In genomic region chr20:22729616-22730236, GRCh38 we compare ENCODE assay signal across 24 cellular contexts.
"Had no signal": no experiment of that assay in that cellular context is flagged by ENCODE, and none has a peak within 500 bp of the region (broad histone marks: within the 10 kb centered on the region; RNA-seq: fewer than 3 reads in every experiment).

No MANE protein-coding gene starts in this region.

- H3K4me2 ChIP-seq: hepatocyte had no signal

- H2AFZ ChIP-seq: hepatocyte had no signal

- H3K4me3 ChIP-seq: coronary artery, esophagus muscularis mucosa, gastroesophageal sphincter, heart left ventricle, hepatocyte, lung, mucosa of descending colon, pancreas, right lobe of liver, testis, tibial artery had no signal

- H3K36me3 ChIP-seq: esophagus muscularis mucosa, gastroesophageal sphincter, heart left ventricle, neutrophil, pancreas, right lobe of liver, tibial artery had no signal

- H3K9me3 ChIP-seq: esophagus muscularis mucosa, mucosa of descending colon, neutrophil, pancreas, right lobe of liver, testis, tibial artery had no signal

- FAIRE-seq: kidney, pancreas, small intestine had no signal

- H3K79me2 ChIP-seq: hepatocyte had no signal

- ATAC-seq: gastroesophageal sphincter; left lobe of liver; stimulated activated naive CD8-positive, alpha-beta T cell treated with anti-CD3 and anti-CD28 coated beads, Interleukin-15, Interleukin-2, amounts not matched to agents 100 U/mL and 50 U/mL, for 24 hours had no signal

- H3K27me3 ChIP-seq: foreskin keratinocyte, heart left ventricle, hepatocyte, neutrophil, testis, tibial artery had no signal

- H3K27ac ChIP-seq: coronary artery, esophagus muscularis mucosa, foreskin keratinocyte, gastroesophageal sphincter, heart left ventricle, hepatocyte, neutrophil, pancreas, right lobe of liver, testis, tibial artery had no signal

- H3K4me1 ChIP-seq: esophagus muscularis mucosa, foreskin keratinocyte, gastroesophageal sphincter, pancreas, right lobe of liver, testis had no signal

- DNase-seq: effector memory CD4-positive, alpha-beta T cell; foreskin keratinocyte; heart left ventricle; kidney; mucosa of descending colon; naive B cell; pancreas; right lobe of liver; stimulated activated CD4-positive, alpha-beta T cell treated with anti-CD3 and anti-CD28 coated beads, Interleukin-12 subunit alpha, Interleukin-12 subunit beta, amount 100 ng/mL, for 4 hours; stimulated activated CD4-positive, alpha-beta T cell treated with anti-CD3 and anti-CD28 coated beads, Interleukin-1b, Interleukin-23, amount 100 ng/mL, for 48 hours; stimulated activated CD4-positive, alpha-beta T cell treated with anti-CD3 and anti-CD28 coated beads, Interleukin-4, amount 100 ng/mL, for 1 hour; stimulated activated CD8-positive, alpha-beta memory T cell treated with anti-CD3 and anti-CD28 coated beads, Interleukin-4, amount 100 ng/mL, for 48 hours; stimulated activated naive CD8-positive, alpha-beta T cell treated with anti-CD3 and anti-CD28 coated beads, Interleukin-15, Interleukin-2, amounts not matched to agents 100 U/mL and 50 U/mL, for 24 hours; substantia nigra; testis; tibial artery had no signal
